1 cellular context compared by ENCODE assay signal in the genomic region with DNA sequence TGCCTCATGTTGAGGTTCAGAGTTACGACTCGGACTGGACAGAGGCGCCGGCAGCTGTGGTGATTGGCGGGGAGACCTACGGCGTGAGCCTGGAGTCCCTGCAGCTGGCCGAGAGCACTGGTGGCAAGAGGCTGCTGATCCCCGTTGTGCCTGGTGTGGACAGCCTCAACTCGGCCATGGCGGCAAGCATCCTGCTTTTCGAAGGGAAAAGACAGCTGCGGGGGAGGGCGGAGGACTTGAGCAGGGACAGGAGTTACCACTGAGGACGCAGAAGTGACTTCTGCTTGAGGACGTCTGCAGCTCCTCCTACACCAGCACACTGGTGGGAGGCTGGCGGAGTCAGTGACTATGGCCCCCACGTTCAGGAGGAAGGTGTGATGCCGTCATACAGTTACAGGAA.
TF ChIP-seq lines count a peak whose summit lies in the region.

No MANE protein-coding gene starts in this region.

TF ChIP-seq in H1, 55 proteins besides CTCF, POLR2A, EP300 and RAD21:
- TF ChIP-seq TCF12 (IDR thresholded peaks at IDR 0.05; ENCODE audit: low read depth, low read length) (no peak), BRCA1 (IDR thresholded peaks at IDR 0.05; ENCODE audit: low read depth, low read length) (no peak), RNF2 (IDR thresholded peaks at IDR 0.05; ENCODE audit: borderline replicate concordance, low read depth, low read length, missing control alignments, poor library complexity, severe bottlenecking) (no peak), TAF1 (IDR thresholded peaks at IDR 0.05; ENCODE audit: low read depth, low read length) (no peak), NANOG (IDR thresholded peaks at IDR 0.05; ENCODE audit: insufficient read depth, low read depth, low read length, poor library complexity, severe bottlenecking) (no peak), POLR2AphosphoS5 (IDR thresholded peaks at IDR 0.05; ENCODE audit: low read depth, low read length) (peak; percentile 10; the same call in 1 of the 2 replicates), TEAD4 (IDR thresholded peaks at IDR 0.05; ENCODE audit: low read depth, low read length) (no peak)
- TF ChIP-seq, protein P1, sequence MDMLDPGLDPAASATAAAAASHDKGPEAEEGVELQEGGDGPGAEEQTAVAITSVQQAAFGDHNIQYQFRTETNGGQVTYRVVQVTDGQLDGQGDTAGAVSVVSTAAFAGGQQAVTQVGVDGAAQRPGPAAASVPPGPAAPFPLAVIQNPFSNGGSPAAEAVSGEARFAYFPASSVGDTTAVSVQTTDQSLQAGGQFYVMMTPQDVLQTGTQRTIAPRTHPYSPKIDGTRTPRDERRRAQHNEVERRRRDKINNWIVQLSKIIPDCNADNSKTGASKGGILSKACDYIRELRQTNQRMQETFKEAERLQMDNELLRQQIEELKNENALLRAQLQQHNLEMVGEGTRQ (IDR thresholded peaks at IDR 0.05; ENCODE audit: low read length) = no peak
TF ChIP-seq in H1: peak in this region for 1.
